In genomic region chr12:78229491-78230209, GRCh38 we compare ENCODE assay signal across 8 cellular contexts.
DNase-seq lines count a peak whose midpoint lies in the region; ATAC-seq and TF ChIP-seq lines count a peak whose summit lies in the region.

No MANE protein-coding gene starts in this region.

- H3K36me3 ChIP-seq in gastroesophageal sphincter: no peaks in the 10 kb centered on the region

- H3K27ac ChIP-seq in gastroesophageal sphincter: no peak overlapping the region

- peak in 3 of 4 experiments; percentile 14 to 39 (median 15) for TF ChIP-seq CTCF in gastroesophageal sphincter (IDR thresholded peaks at IDR 0.05)

- TF ChIP-seq EP300 in gastroesophageal sphincter (IDR thresholded peaks at IDR 0.05): no peak

- H3K4me3 ChIP-seq in gastroesophageal sphincter: no peak overlapping the region

- peak; percentile 32 for DNase-seq in activated naive CD4-positive, alpha-beta T cell treated with anti-CD3 and anti-CD28 coated beads, Interleukin-2, amount 10 ng/mL, durations not matched to agents 7 days and 5 days
- no peak for DNase-seq in activated naive CD4-positive, alpha-beta T cell (lab: John Stamatoyannopoulos, UW)
- DNase-seq in HPDE6-E6E7 (ENCODE audit: extremely low spot score) (peak; percentile 21), SK-MEL-5 (ENCODE audit: low read depth, low spot score) (peak; percentile 70), NCI-H510A treated with DMSO at 0.1 percent for 48 hours (lab: John Stamatoyannopoulos, UW) (no peak)
- DNase-seq in stimulated activated naive B cell treated with anti-CD40 and anti-IgM and Interleukin-4, amounts not matched to agents 10 μg/mL and 1 μg/mL and 100 μg/mL, for 72 hours: no peak

- no peak overlapping the region for H3K4me3 Mint-ChIP-seq in activated naive CD4-positive, alpha-beta T cell treated with anti-CD3 and anti-CD28 coated beads, Interleukin-2, amount 10 ng/mL, durations not matched to agents 7 days and 5 days
- H3K4me3 Mint-ChIP-seq in stimulated activated naive B cell treated with anti-CD40 and anti-IgM and Interleukin-4, amounts not matched to agents 10 μg/mL and 1 μg/mL and 100 μg/mL, for 72 hours: no peak overlapping the region

- H3K27me3 ChIP-seq in gastroesophageal sphincter: no peaks in the 10 kb centered on the region

- H3K27me3 Mint-ChIP-seq in activated naive CD4-positive, alpha-beta T cell treated with anti-CD3 and anti-CD28 coated beads, Interleukin-2, amount 10 ng/mL, durations not matched to agents 7 days and 5 days: no peaks in the 10 kb centered on the region
- H3K27me3 Mint-ChIP-seq in stimulated activated naive B cell treated with anti-CD40 and anti-IgM and Interleukin-4, amounts not matched to agents 10 μg/mL and 1 μg/mL and 100 μg/mL, for 72 hours: no peaks in the 10 kb centered on the region

- no peaks in the 10 kb centered on the region for H3K9me3 ChIP-seq in gastroesophageal sphincter

- no peaks in the 10 kb centered on the region for H3K4me1 ChIP-seq in gastroesophageal sphincter

- ATAC-seq in GM21576 (IDR thresholded peaks at IDR 0.05; ENCODE audit: unreplicated experiment) (peak; percentile 95), gastroesophageal sphincter (no peak)
- ATAC-seq in stimulated activated naive B cell treated with anti-CD40 and anti-IgM and Interleukin-4, amounts not matched to agents 10 μg/mL and 1 μg/mL and 100 μg/mL, for 72 hours (replicated peaks): peak; percentile 57 to 60

- H3K27ac Mint-ChIP-seq in activated naive CD4-positive, alpha-beta T cell treated with anti-CD3 and anti-CD28 coated beads, Interleukin-2, amount 10 ng/mL, durations not matched to agents 7 days and 5 days: no peak overlapping the region
- H3K27ac Mint-ChIP-seq in stimulated activated naive B cell treated with anti-CD40 and anti-IgM and Interleukin-4, amounts not matched to agents 10 μg/mL and 1 μg/mL and 100 μg/mL, for 72 hours: no peak overlapping the region

- no peak for TF ChIP-seq POLR2A in gastroesophageal sphincter (IDR thresholded peaks at IDR 0.05)

- in situ Hi-C loops in SK-MEL-5 (cut with HindIII; ENCODE audit: low pct_unique_long_range_greater_than_20kb, low sequenced_read_pairs): no loop called here

- CTCF ChIA-PET in activated naive CD4-positive, alpha-beta T cell treated with anti-CD3 and anti-CD28 coated beads, Interleukin-2, amount 10 ng/mL, durations not matched to agents 7 days and 5 days (lab: Charles Lee): no interaction called here

- no peaks in the 10 kb centered on the region for H3K4me1 Mint-ChIP-seq in activated naive CD4-positive, alpha-beta T cell treated with anti-CD3 and anti-CD28 coated beads, Interleukin-2, amount 10 ng/mL, durations not matched to agents 7 days and 5 days
- H3K4me1 Mint-ChIP-seq in stimulated activated naive B cell treated with anti-CD40 and anti-IgM and Interleukin-4, amounts not matched to agents 10 μg/mL and 1 μg/mL and 100 μg/mL, for 72 hours: no peaks in the 10 kb centered on the region

- no peaks in the 10 kb centered on the region for H3K9me3 Mint-ChIP-seq in activated naive CD4-positive, alpha-beta T cell treated with anti-CD3 and anti-CD28 coated beads, Interleukin-2, amount 10 ng/mL, durations not matched to agents 7 days and 5 days
- H3K9me3 Mint-ChIP-seq in stimulated activated naive B cell treated with anti-CD40 and anti-IgM and Interleukin-4, amounts not matched to agents 10 μg/mL and 1 μg/mL and 100 μg/mL, for 72 hours: no peaks in the 10 kb centered on the region

- no peaks in the 10 kb centered on the region for H3K36me3 Mint-ChIP-seq in activated naive CD4-positive, alpha-beta T cell treated with anti-CD3 and anti-CD28 coated beads, Interleukin-2, amount 10 ng/mL, durations not matched to agents 7 days and 5 days
- no peaks in the 10 kb centered on the region for H3K36me3 Mint-ChIP-seq in stimulated activated naive B cell treated with anti-CD40 and anti-IgM and Interleukin-4, amounts not matched to agents 10 μg/mL and 1 μg/mL and 100 μg/mL, for 72 hours

- 29 to 49% methylated on average over 6 of the region's 6 CpGs for WGBS in gastroesophageal sphincter (ENCODE audit: low coverage in 1 of 2), 2 donors

Comparison
In these comparisons a context has a peak if more than half of its experiments do, and no peak if none do; other contexts are left out.
1. DNase-seq: peak in activated naive CD4-positive, alpha-beta T cell treated with anti-CD3 and anti-CD28 coated beads, Interleukin-2, amount 10 ng/mL, durations not matched to agents 7 days and 5 days (single experiment), HPDE6-E6E7 (single experiment) and SK-MEL-5 (single experiment); none in activated naive CD4-positive, alpha-beta T cell (0 of 4), stimulated activated naive B cell treated with anti-CD40 and anti-IgM and Interleukin-4, amounts not matched to agents 10 μg/mL and 1 μg/mL and 100 μg/mL, for 72 hours (single experiment) and NCI-H510A treated with DMSO at 0.1 percent for 48 hours (single experiment).